ENCODE assay signal across 1 cellular context in the genomic region with DNA sequence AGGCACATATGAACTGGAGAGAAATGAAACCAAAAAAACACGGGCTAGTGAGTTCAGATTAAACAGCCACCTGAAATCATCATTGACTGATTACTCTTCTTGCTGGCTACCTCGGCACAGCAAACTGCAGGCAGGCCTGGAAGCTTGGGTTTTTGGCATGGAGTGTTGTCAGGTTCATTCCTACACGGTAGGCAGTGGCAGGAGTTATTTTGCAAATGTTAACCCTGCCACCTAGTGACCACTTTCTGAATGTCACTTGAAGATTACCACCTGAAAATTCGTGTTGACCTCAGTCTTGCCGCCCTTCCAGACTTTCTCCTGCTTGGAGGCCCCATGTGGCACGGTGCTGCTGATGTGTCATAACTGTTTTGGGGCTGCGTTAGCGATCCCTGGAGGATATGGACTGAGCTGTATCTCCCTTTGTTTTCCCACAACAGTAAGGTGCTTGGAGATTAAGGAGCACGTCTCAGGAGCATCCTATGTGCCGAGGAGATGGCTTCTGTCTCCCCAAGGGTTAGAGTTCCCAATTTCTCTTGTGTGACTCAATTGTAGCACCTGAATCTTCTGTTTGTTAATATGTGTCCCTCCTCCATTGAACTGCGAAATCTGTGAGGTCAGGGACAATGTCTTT.
TF ChIP-seq lines count a peak whose summit lies in the region.

No MANE protein-coding gene starts in this region.

TF ChIP-seq in HEK293, 187 proteins besides CTCF, POLR2A, EP300 and RAD21 (continued from another document):
- TF ChIP-seq, protein P1, sequence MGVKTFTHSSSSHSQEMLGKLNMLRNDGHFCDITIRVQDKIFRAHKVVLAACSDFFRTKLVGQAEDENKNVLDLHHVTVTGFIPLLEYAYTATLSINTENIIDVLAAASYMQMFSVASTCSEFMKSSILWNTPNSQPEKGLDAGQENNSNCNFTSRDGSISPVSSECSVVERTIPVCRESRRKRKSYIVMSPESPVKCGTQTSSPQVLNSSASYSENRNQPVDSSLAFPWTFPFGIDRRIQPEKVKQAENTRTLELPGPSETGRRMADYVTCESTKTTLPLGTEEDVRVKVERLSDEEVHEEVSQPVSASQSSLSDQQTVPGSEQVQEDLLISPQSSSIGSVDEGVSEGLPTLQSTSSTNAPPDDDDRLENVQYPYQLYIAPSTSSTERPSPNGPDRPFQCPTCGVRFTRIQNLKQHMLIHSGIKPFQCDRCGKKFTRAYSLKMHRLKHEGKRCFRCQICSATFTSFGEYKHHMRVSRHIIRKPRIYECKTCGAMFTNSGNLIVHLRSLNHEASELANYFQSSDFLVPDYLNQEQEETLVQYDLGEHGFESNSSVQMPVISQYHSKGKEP (tag by site-specific recombination; IDR thresholded peaks at IDR 0.05): peak; percentile 37; the same call in 1 of the 2 replicates
- TF ChIP-seq ZNF530 (tag by site-specific recombination; IDR thresholded peaks at IDR 0.05; ENCODE audit: low read depth) (no peak), SP7 (tag by site-specific recombination; IDR thresholded peaks at IDR 0.05) (no peak), ZBTB17 (tag by site-specific recombination; IDR thresholded peaks at IDR 0.05) (peak; percentile 54), ZNF292 (tag by site-specific recombination; IDR thresholded peaks at IDR 0.05; ENCODE audit: borderline replicate concordance, low read depth) (no peak), ZNF654 (tag by site-specific recombination; IDR thresholded peaks at IDR 0.05; ENCODE audit: low read depth) (peak; percentile 100), ZNF324 (tag by site-specific recombination; IDR thresholded peaks at IDR 0.05) (no peak), ZNF202 (tag by site-specific recombination; IDR thresholded peaks at IDR 0.05; ENCODE audit: borderline replicate concordance) (no peak), ZNF843 (tag by site-specific recombination; IDR thresholded peaks at IDR 0.05) (no peak), ZNF157 (tag by site-specific recombination; IDR thresholded peaks at IDR 0.05) (no peak), ZNF112 (tag by site-specific recombination; IDR thresholded peaks at IDR 0.05) (no peak), KLF16 (tag by site-specific recombination; IDR thresholded peaks at IDR 0.05) (no peak), ZNF426 (tag by site-specific recombination; IDR thresholded peaks at IDR 0.05) (no peak), ZNF2 (tag by site-specific recombination; IDR thresholded peaks at IDR 0.05) (peak; percentile 93), ZEB2 (tag by site-specific recombination; IDR thresholded peaks at IDR 0.05) (0 out of 2 replicates have a peak, but pooled peaks have one; percentile 25), ZNF660 (tag by site-specific recombination; IDR thresholded peaks at IDR 0.05) (peak; percentile 96)
- TF ChIP-seq, protein P2, sequence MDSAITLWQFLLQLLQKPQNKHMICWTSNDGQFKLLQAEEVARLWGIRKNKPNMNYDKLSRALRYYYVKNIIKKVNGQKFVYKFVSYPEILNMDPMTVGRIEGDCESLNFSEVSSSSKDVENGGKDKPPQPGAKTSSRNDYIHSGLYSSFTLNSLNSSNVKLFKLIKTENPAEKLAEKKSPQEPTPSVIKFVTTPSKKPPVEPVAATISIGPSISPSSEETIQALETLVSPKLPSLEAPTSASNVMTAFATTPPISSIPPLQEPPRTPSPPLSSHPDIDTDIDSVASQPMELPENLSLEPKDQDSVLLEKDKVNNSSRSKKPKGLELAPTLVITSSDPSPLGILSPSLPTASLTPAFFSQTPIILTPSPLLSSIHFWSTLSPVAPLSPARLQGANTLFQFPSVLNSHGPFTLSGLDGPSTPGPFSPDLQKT (IDR thresholded peaks at IDR 0.05; ENCODE audit: borderline replicate concordance, low read depth, low read length): no peak
- TF ChIP-seq, protein P3, sequence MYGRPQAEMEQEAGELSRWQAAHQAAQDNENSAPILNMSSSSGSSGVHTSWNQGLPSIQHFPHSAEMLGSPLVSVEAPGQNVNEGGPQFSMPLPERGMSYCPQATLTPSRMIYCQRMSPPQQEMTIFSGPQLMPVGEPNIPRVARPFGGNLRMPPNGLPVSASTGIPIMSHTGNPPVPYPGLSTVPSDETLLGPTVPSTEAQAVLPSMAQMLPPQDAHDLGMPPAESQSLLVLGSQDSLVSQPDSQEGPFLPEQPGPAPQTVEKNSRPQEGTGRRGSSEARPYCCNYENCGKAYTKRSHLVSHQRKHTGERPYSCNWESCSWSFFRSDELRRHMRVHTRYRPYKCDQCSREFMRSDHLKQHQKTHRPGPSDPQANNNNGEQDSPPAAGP (tag by site-specific recombination; IDR thresholded peaks at IDR 0.05): no peak
- TF ChIP-seq, protein P4, sequence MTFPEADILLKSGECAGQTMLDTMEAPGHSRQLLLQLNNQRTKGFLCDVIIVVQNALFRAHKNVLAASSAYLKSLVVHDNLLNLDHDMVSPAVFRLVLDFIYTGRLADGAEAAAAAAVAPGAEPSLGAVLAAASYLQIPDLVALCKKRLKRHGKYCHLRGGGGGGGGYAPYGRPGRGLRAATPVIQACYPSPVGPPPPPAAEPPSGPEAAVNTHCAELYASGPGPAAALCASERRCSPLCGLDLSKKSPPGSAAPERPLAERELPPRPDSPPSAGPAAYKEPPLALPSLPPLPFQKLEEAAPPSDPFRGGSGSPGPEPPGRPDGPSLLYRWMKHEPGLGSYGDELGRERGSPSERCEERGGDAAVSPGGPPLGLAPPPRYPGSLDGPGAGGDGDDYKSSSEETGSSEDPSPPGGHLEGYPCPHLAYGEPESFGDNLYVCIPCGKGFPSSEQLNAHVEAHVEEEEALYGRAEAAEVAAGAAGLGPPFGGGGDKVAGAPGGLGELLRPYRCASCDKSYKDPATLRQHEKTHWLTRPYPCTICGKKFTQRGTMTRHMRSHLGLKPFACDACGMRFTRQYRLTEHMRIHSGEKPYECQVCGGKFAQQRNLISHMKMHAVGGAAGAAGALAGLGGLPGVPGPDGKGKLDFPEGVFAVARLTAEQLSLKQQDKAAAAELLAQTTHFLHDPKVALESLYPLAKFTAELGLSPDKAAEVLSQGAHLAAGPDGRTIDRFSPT (tag by site-specific recombination; IDR thresholded peaks at IDR 0.05): no peak
